In the genomic region with DNA sequence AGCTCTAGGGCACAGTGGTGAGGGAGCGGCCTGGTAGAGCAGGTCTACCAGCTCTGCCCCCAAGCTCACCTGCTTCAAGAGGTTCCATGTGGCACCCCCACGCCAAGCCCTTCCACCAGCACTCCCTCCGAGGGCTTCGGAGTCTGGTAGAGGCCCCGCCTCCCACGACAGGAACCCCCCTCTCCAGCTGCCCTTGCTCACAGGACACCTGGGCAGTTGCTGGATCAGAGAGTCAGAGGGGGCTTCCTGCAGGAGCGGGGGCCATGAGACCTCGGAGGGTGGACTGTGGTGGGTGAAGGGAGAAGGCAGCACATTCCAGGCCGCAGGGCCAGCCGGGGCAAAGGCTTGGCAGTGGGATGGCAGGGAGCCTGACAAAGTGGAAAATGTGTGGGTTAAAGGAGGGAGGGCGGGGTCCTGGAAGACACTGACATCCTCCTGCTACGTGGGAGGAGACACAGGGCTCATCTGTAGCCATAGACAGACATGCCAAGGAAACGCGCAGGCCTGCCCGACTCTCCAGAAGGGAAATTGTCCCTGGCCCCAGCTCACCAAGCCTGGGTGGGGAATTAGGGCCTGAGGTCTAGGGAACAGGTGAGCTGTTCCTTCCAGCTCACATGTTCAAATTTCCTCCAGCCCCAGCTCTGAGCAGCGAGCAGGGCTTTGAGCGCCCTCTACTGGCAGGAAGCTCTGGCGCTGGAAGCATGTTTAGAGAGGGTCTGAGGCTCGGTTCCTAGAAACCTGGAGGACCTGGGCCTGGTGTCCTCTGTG, we compare ENCODE assay signal across 9 cellular contexts.
DNase-seq lines count a peak whose midpoint lies in the region; ATAC-seq and TF ChIP-seq lines count a peak whose summit lies in the region.
"Had no signal": no experiment of that assay in that cellular context is flagged by ENCODE, and none has a peak within 500 bp of the region (broad histone marks: within the 10 kb centered on the region; RNA-seq: fewer than 3 reads in every experiment).

No MANE protein-coding gene starts in this region.

- POLR2A ChIA-PET in OCI-LY7 (lab: Charles Lee) = interaction anchor here (0.5 kb wide), 2 partner anchors 131 to 417 kb away, joined by 4 read pairs; no protein-coding TSS in a partner anchor

- H3K27me3 Mint-ChIP-seq in activated T-cell treated with anti-CD3 and anti-CD28 coated beads, Interleukin-2, amount 50 U/mL, for 24 hours = no peaks in the 10 kb centered on the region
- peaks cover 33% of the 10 kb centered on the region for H3K27me3 Mint-ChIP-seq in neural crest cell (ENCODE audit: low read depth)

- WGBS in suprapubic skin = 47% methylated on average over 15 of the region's 19 CpGs

- H3K9me3 ChIP-seq in OCI-LY7 (ENCODE audit: low read length) (no peaks in the 10 kb centered on the region), suprapubic skin (no peaks in the 10 kb centered on the region)

- TF ChIP-seq CTCF in OCI-LY7 (conservative IDR thresholded peaks at IDR 0.05; ENCODE audit: low read length) (peak; percentile 95), fibroblast of mammary gland (conservative IDR thresholded peaks at IDR 0.05; ENCODE audit: control insufficient read depth, insufficient read depth, low read depth, low read length) (peak; percentile 97), neural crest cell (conservative IDR thresholded peaks at IDR 0.05) (peak; percentile 97), suprapubic skin (IDR thresholded peaks at IDR 0.05) (peak; percentile 76 to 90)

- H3K27ac Mint-ChIP-seq in activated T-cell treated with anti-CD3 and anti-CD28 coated beads, Interleukin-2, amount 50 U/mL, for 24 hours = no peak overlapping the region
- no peak overlapping the region for H3K27ac Mint-ChIP-seq in neural crest cell (ENCODE audit: unreplicated experiment)

- H3K4me1 ChIP-seq in OCI-LY7 (ENCODE audit: insufficient read depth, low read length, poor library complexity, severe bottlenecking) (no peaks in the 10 kb centered on the region), suprapubic skin (peaks cover 17% of the 10 kb centered on the region)

- H3K4me3 Mint-ChIP-seq in activated T-cell treated with anti-CD3 and anti-CD28 coated beads, Interleukin-2, amount 50 U/mL, for 24 hours = no peak overlapping the region
- no peak overlapping the region for H3K4me3 Mint-ChIP-seq in neural crest cell

- TF ChIP-seq POLR2A in suprapubic skin (IDR thresholded peaks at IDR 0.05) = no peak

- H3K79me2 ChIP-seq in OCI-LY7 (ENCODE audit: insufficient read depth, low read depth, low read length) = no peaks in the 10 kb centered on the region

- H4K20me1 ChIP-seq in OCI-LY7 (ENCODE audit: insufficient read depth, low read length) = no peaks in the 10 kb centered on the region

- H3K27me3 ChIP-seq in suprapubic skin = peaks cover 22% of the 10 kb centered on the region

- no peaks in the 10 kb centered on the region for H3K36me3 Mint-ChIP-seq in activated T-cell treated with anti-CD3 and anti-CD28 coated beads, Interleukin-2, amount 50 U/mL, for 24 hours (ENCODE audit: low read depth)
- no peaks in the 10 kb centered on the region for H3K36me3 Mint-ChIP-seq in neural crest cell (ENCODE audit: low read depth)

- H3K36me3 ChIP-seq in OCI-LY7 (ENCODE audit: insufficient read depth, low read length) = no peaks in the 10 kb centered on the region
- H3K36me3 ChIP-seq in suprapubic skin = no peaks in the 10 kb centered on the region

- no peak overlapping the region for H3K4me2 ChIP-seq in OCI-LY7 (ENCODE audit: low read length)

- H3K9me2 ChIP-seq in OCI-LY7 (ENCODE audit: insufficient read depth, low read length) = no peaks in the 10 kb centered on the region

- intact Hi-C loops in OCI-LY7 (cut with micrococcal nuclease; ENCODE audit: unreplicated experiment) = loop anchor here (1.0 kb wide), 2 partner anchors 66 to 474 kb away; no protein-coding TSS in a partner anchor

- no peak overlapping the region for H2AFZ ChIP-seq in OCI-LY7 (ENCODE audit: low read length)

- no peaks in the 10 kb centered on the region for H3K9me3 Mint-ChIP-seq in activated T-cell treated with anti-CD3 and anti-CD28 coated beads, Interleukin-2, amount 50 U/mL, for 24 hours
- H3K9me3 Mint-ChIP-seq in neural crest cell = no peaks in the 10 kb centered on the region

- BruUV-seq in OCI-LY7 (replicated peaks; lab: Mats Ljungman, UMichigan) = no TSS peak

- H3K4me1 Mint-ChIP-seq in activated T-cell treated with anti-CD3 and anti-CD28 coated beads, Interleukin-2, amount 50 U/mL, for 24 hours (ENCODE audit: low read depth) = peaks cover 6% of the 10 kb centered on the region
- H3K4me1 Mint-ChIP-seq in neural crest cell = peaks cover under 1% of the 10 kb centered on the region

- DNase-seq in COLO668 (lab: John Stamatoyannopoulos, UW; ENCODE audit: unreplicated experiment) = peak; percentile 79
- peak; percentile 94 for DNase-seq in HuH-7 (ENCODE audit: low spot score)
- DNase-seq in OCI-LY7 (ENCODE audit: low spot score) = peak; percentile 78
- DNase-seq in activated T-cell treated with anti-CD3 and anti-CD28 coated beads, Interleukin-2, amount 50 U/mL, for 24 hours = peak; percentile 87
- peak; percentile 60 for DNase-seq in fibroblast of mammary gland (ENCODE audit: low read depth)
- peak; percentile 88 for DNase-seq in neural crest cell (ENCODE audit: low read depth, low spot score)
- no peak for DNase-seq in suprapubic skin (ENCODE audit: low spot score in 2 of 2)

- CTCF ChIA-PET in OCI-LY7 (lab: Charles Lee; ENCODE audit: unreplicated experiment) = interaction anchor here (0.5 to 1.1 kb wide), 6 partner anchors 8 to 682 kb away, joined by 3 to 5 read pairs (median 3); no protein-coding TSS in a partner anchor

- no peak for TF ChIP-seq EP300 in suprapubic skin (IDR thresholded peaks at IDR 0.05)

- H3K27ac ChIP-seq in OCI-LY7 (ENCODE audit: low read depth, low read length, poor library complexity, severe bottlenecking) (no peak overlapping the region), suprapubic skin (no peak overlapping the region)
- H3K27ac ChIP-seq: SK-N-MC had no signal

- ATAC-seq in GM21825 (IDR thresholded peaks at IDR 0.05; ENCODE audit: unreplicated experiment) = no peak

- H3K4me3 ChIP-seq in OCI-LY7 (ENCODE audit: low read depth, low read length, poor library complexity, severe bottlenecking) = no peak overlapping the region
- no peak overlapping the region for H3K4me3 ChIP-seq in fibroblast of mammary gland (ENCODE audit: control insufficient read depth, low read depth, low read length)
- H3K4me3 ChIP-seq in suprapubic skin = no peak overlapping the region
- H3K4me3 ChIP-seq: SK-N-MC had no signal

Comparison
In these comparisons a context has a peak if more than half of its experiments do, and no peak if none do; other contexts are left out.
1. DNase-seq: peak in COLO668 (single experiment), HuH-7 (single experiment), OCI-LY7 (single experiment), activated T-cell treated with anti-CD3 and anti-CD28 coated beads, Interleukin-2, amount 50 U/mL, for 24 hours (single experiment), fibroblast of mammary gland (single experiment) and neural crest cell (single experiment); none in suprapubic skin (0 of 2).
2. Peak in every context shown above with its lines, with median percentiles within 50 percentile points of each other: CTCF ChIP-seq.